12 cellular contexts compared by ENCODE assay signal in the genomic region with DNA sequence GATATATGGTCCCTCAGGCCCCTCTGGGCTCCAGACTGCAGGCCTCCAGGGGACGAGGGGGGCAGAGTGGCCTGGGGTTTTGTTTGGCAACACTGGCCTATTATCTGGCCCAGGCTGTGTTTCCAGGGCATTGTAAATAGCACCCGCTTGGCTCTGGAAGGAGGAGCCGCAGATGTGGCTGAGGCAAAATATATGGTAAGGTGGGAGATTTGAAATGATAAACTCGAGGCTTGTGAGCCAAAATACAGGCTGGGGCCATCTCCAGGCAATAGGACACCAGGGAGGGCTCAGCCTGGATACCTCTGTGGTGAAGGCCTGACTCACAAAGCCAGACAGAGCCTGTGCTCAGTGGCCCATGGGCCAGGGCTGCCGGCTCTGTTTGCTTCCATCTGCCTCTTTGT. TPM values are rescaled to one million over a fixed set of nuclear protein-coding genes. Genes with fewer than 3 reads are reported as not detected.
DNase-seq lines count a peak whose midpoint lies in the region; ATAC-seq and TF ChIP-seq lines count a peak whose summit lies in the region.
"Had no signal": no experiment of that assay in that cellular context is flagged by ENCODE, and none has a peak within 500 bp of the region (broad histone marks: within the 10 kb centered on the region; RNA-seq: fewer than 3 reads in every experiment).

No MANE protein-coding gene starts in this region.

- H3K4me1 ChIP-seq in muscle layer of colon (ENCODE audit: insufficient read depth, low read length) (peaks cover 53% of the 10 kb centered on the region), upper lobe of right lung (peaks cover 19% of the 10 kb centered on the region)
- H3K4me1 ChIP-seq: pancreas had no signal

- intact Hi-C loops in Right ventricle myocardium superior (cut with DNase I) (no loop called here), Right ventricle myocardium inferior (cut with DNase I) (no loop called here), upper lobe of right lung (cut with DNase I) (no loop called here)

- H3K9me3 ChIP-seq in muscle layer of colon (ENCODE audit: low read length) (no peaks in the 10 kb centered on the region), upper lobe of right lung (no peaks in the 10 kb centered on the region)
- H3K9me3 ChIP-seq: pancreas had no signal

- H3K4me3 ChIP-seq in choroid plexus epithelial cell (ENCODE audit: low read depth, low read length): no peak overlapping the region
- H3K4me3 ChIP-seq in muscle layer of colon (ENCODE audit: low read depth in 1 of 2, low read length in 2 of 2): no peak overlapping the region
- H3K4me3 ChIP-seq in upper lobe of right lung: no peak overlapping the region
- H3K4me3 ChIP-seq: pancreas, SK-N-MC had no signal

- DNase-seq in Right ventricle myocardium superior: no peak
- DNase-seq in Right ventricle myocardium inferior (ENCODE audit: missing footprints): no peak
- DNase-seq in choroid plexus epithelial cell (ENCODE audit: low read depth): peak; percentile 57
- DNase-seq in upper lobe of right lung: no peak
- DNase-seq in NCI-H187 treated with DMSO at 0.1 percent for 48 hours (lab: John Stamatoyannopoulos, UW): no peak
- no peak for DNase-seq in NCI-H2196 (lab: John Stamatoyannopoulos, UW; ENCODE audit: unreplicated experiment)
- DNase-seq in NCI-H524 treated with DMSO at 0.1 percent for 48 hours (lab: John Stamatoyannopoulos, UW): no peak
- DNase-seq: NCI-H1417; pancreas; stimulated activated CD8-positive, alpha-beta memory T cell treated with anti-CD3 and anti-CD28 coated beads, Interleukin-4, amount 100 ng/mL, for 48 hours had no signal

- H3K36me3 ChIP-seq in muscle layer of colon (ENCODE audit: insufficient read depth, low read length) (no peaks in the 10 kb centered on the region), upper lobe of right lung (no peaks in the 10 kb centered on the region)
- H3K36me3 ChIP-seq: pancreas had no signal

- peak; percentile 21 for ATAC-seq in Right ventricle myocardium superior (ENCODE audit: poor library complexity)
- ATAC-seq in Right ventricle myocardium inferior: no peak
- ATAC-seq in upper lobe of right lung: no peak

- H3K27ac ChIP-seq in muscle layer of colon (ENCODE audit: low read depth, low read length): peak overlapping the region; percentile 46
- peak overlapping the region; percentile 12 for H3K27ac ChIP-seq in upper lobe of right lung
- H3K27ac ChIP-seq: SK-N-MC had no signal

- TF ChIP-seq CTCF in choroid plexus epithelial cell (conservative IDR thresholded peaks at IDR 0.05; ENCODE audit: low read depth, low read length): no peak
- no peak for TF ChIP-seq CTCF in upper lobe of right lung (IDR thresholded peaks at IDR 0.05)

- no peaks in the 10 kb centered on the region for H3K27me3 ChIP-seq in muscle layer of colon (ENCODE audit: control insufficient read depth in 1 of 2, insufficient read depth in 2 of 2, low read length in 2 of 2)
- no peaks in the 10 kb centered on the region for H3K27me3 ChIP-seq in upper lobe of right lung
- H3K27me3 ChIP-seq: pancreas had no signal

- no peak overlapping the region for H3K9ac ChIP-seq in muscle layer of colon (ENCODE audit: low read length)

RNA-seq across cellular contexts. Expression of gene NAV1, which starts 14.0 kb away (rescaled TPM):
- total RNA-seq in Right ventricle myocardium superior: 66.6 TPM
- 69.0 TPM for total RNA-seq in Right ventricle myocardium inferior
- total RNA-seq in upper lobe of right lung: 34.1 TPM

RNA-seq across cellular contexts. Expression of gene CSRP1, which starts 46.0 kb away (rescaled TPM):
- 53.1 TPM for total RNA-seq in Right ventricle myocardium superior
- 64.6 TPM for total RNA-seq in Right ventricle myocardium inferior
- 280 TPM for total RNA-seq in upper lobe of right lung
